In the genomic region with DNA sequence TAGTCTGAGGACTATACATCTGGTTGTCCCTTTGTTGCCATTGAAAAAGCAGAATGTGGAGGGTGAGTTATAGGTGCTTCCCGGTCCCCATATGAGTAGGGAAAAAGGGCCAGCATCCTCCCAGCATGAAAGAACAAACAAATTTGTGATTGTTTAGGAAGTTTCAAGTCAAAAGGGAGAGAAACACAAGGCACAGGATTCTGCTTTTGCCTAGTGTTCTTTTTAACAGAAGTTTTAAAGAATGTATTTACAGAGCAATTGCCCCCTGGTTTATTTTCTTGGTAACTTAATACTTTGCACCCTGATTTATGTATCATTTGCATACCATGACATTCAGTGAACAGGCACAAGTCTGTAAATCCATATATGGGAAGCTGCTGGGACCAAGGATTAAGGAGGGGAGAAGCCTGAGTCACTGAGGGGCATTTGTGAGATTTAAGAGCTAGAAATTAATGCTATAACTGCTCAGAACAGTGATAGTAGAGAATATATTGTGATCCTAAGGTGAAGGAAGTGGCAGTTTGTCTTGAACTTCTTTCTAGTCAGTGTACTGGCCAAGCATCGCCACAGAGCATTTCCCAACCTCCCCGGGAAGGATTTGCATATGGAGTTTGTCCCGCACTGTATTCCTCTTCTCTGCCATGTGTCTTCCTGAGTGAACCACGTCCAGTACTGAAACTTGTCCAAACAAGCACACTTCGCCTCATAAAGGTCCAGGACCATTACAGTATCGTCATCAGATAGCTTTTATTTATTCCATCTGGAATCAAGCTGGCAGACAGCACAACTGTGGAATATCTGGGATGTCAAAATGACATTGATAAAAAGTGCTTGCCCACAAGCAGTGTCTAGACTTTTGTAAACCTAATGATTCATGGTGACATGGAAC, we compare ENCODE assay signal across 17 cellular contexts.
DNase-seq lines count a peak whose midpoint lies in the region; ATAC-seq, FAIRE-seq and TF ChIP-seq lines count a peak whose summit lies in the region.
"Had no signal": no experiment of that assay in that cellular context is flagged by ENCODE, and none has a peak within 500 bp of the region (broad histone marks: within the 10 kb centered on the region; RNA-seq: fewer than 3 reads in every experiment).

No MANE protein-coding gene starts in this region.

- peak; percentile 94 for FAIRE-seq in keratinocyte (lab: Jason Lieb, UNC)
- FAIRE-seq: A549, GM12892 had no signal

- H3K4me2 ChIP-seq in keratinocyte (ENCODE audit: control insufficient read depth, extremely low read depth, insufficient read depth, low read depth, low read length), result peak overlapping the region; percentile 67
- H3K4me2 ChIP-seq: A549 had no signal

- whole genome bisulfite sequencing in heart right ventricle, 2 donors, result 68 to 73% methylated on average over 7 of the region's 7 CpGs
- 74 to 85% methylated on average over 7 of the region's 7 CpGs for WGBS in thyroid gland, 2 donors

- no peaks in the 10 kb centered on the region for H4K20me1 ChIP-seq in keratinocyte (ENCODE audit: control insufficient read depth, extremely low read depth, insufficient read depth, low read length)

- CTCF ChIA-PET in Calu3 (lab: Charles Lee), result no interaction called here

- intact Hi-C loops in left ventricle myocardium inferior (cut with micrococcal nuclease) (no loop called here), heart right ventricle (cut with DNase I) (loop anchor here in 1 of 10 donors (5.0 kb wide), 1 partner anchor 105 kb away; no protein-coding TSS in a partner anchor), breast epithelium (cut with DNase I; ENCODE audit: low total_unique reads) (no loop called here), thyroid gland (cut with DNase I) (no loop called here), posterior cingulate gyrus (cut with DNase I) (no loop called here), Calu3 (cut with micrococcal nuclease; ENCODE audit: unreplicated experiment) (no loop called here)

- dilution Hi-C loops in keratinocyte (cut with MboI; ENCODE audit: extremely low pct_ligation_motif_present, low sequenced_read_pairs), result no loop called here

- H3K36me3 ChIP-seq in left ventricle myocardium inferior, result peaks cover 35% of the 10 kb centered on the region
- H3K36me3 ChIP-seq in heart right ventricle, result peaks cover 0 to 94% (median 6%) of the 10 kb centered on the region in 9 donors
- no peaks in the 10 kb centered on the region for H3K36me3 ChIP-seq in breast epithelium
- H3K36me3 ChIP-seq in keratinocyte (ENCODE audit: control insufficient read depth in 2 of 2, extremely low read depth in 1 of 2, insufficient read depth in 2 of 2, low read length in 2 of 2), result no peaks in the 10 kb centered on the region
- peaks cover 7 to 9% of the 10 kb centered on the region in 2 donors for H3K36me3 ChIP-seq in thyroid gland
- H3K36me3 ChIP-seq: prostate gland had no signal

- H3K79me2 ChIP-seq in keratinocyte (ENCODE audit: control insufficient read depth, insufficient read depth, low read length), result no peaks in the 10 kb centered on the region

- peak overlapping the region; percentile 18 for H3K27ac ChIP-seq in left ventricle myocardium inferior (replicated peaks)
- H3K27ac ChIP-seq in heart right ventricle, result peak overlapping the region in 2 of 10 donors; percentile 4 to 77
- H3K27ac ChIP-seq in breast epithelium, result peak overlapping the region; percentile 52 to 83
- H3K27ac ChIP-seq in keratinocyte (ENCODE audit: control insufficient read depth, insufficient read depth, low read length), result peak overlapping the region; percentile 83
- peak overlapping the region; percentile 71 to 86 (median 78) for H3K27ac ChIP-seq in thyroid gland
- H3K27ac ChIP-seq: A549 had no signal

- H3K27me3 Mint-ChIP-seq in Calu3 (ENCODE audit: unreplicated experiment), result no peaks in the 10 kb centered on the region

- H3K9me1 ChIP-seq in keratinocyte (ENCODE audit: control insufficient read depth, extremely low read depth, insufficient read depth, low read length), result no peaks in the 10 kb centered on the region

- no peak for DNase-seq in left ventricle myocardium inferior
- no peak for DNase-seq in heart right ventricle
- no peak for DNase-seq in breast epithelium (ENCODE audit: low spot score in 2 of 2)
- no peak for DNase-seq in keratinocyte (ENCODE audit: low read depth, low spot score)
- DNase-seq in thyroid gland, result no peak
- DNase-seq in posterior cingulate gyrus, result no peak
- no peak for DNase-seq in KBM-7
- no peak for DNase-seq in Calu3
- DNase-seq: activated naive CD4-positive, alpha-beta T cell treated with Interleukin-2 at 50 U/mL for 16 hours; effector CD4-positive, alpha-beta T cell; glutamatergic neuron; MG63; NCI-H2029 treated with DMSO at 0.1 percent for 48 hours; NCI-H748 treated with DMSO at 0.1 percent for 48 hours had no signal

- no peaks in the 10 kb centered on the region for H3K27me3 ChIP-seq in left ventricle myocardium inferior (ENCODE audit: low read depth)
- no peaks in the 10 kb centered on the region for H3K27me3 ChIP-seq in heart right ventricle
- no peaks in the 10 kb centered on the region for H3K27me3 ChIP-seq in breast epithelium
- H3K27me3 ChIP-seq in keratinocyte (ENCODE audit: control insufficient read depth, extremely low read depth, insufficient read depth, low read length), result no peaks in the 10 kb centered on the region
- H3K27me3 ChIP-seq in thyroid gland, result no peaks in the 10 kb centered on the region
- H3K27me3 ChIP-seq: MG63 had no signal

- H3K36me3 Mint-ChIP-seq in Calu3 (ENCODE audit: insufficient read depth, unreplicated experiment), result peaks cover 5% of the 10 kb centered on the region

- H3K4me3 ChIP-seq in left ventricle myocardium inferior (no peak overlapping the region), heart right ventricle (no peak overlapping the region), breast epithelium (no peak overlapping the region), keratinocyte (ENCODE audit: control insufficient read depth in 2 of 3, extremely low read depth in 1 of 3, insufficient read depth in 2 of 3, low read depth in 1 of 3, low read length in 3 of 3) (peak overlapping the region in 1 of 3 experiments; percentile 2), thyroid gland (replicated peaks in 1 of 3) (no peak overlapping the region)
- H3K4me3 ChIP-seq: A549, MG63, prostate gland had no signal

- no peak for ATAC-seq in heart right ventricle
- ATAC-seq: A549 had no signal

- H3K9me3 ChIP-seq in left ventricle myocardium inferior (replicated peaks) (no peaks in the 10 kb centered on the region), heart right ventricle (no peaks in the 10 kb centered on the region), breast epithelium (no peaks in the 10 kb centered on the region), keratinocyte (ENCODE audit: control insufficient read depth, low read depth, low read length) (no peaks in the 10 kb centered on the region), thyroid gland (no peaks in the 10 kb centered on the region)
- H3K9me3 ChIP-seq: A549, MG63, prostate gland had no signal

- in situ Hi-C loops in KBM-7 (cut with MboI; ENCODE audit: low pct_unique_long_range_greater_than_20kb, low sequenced_read_pairs), result no loop called here

- H3K9ac ChIP-seq in keratinocyte (ENCODE audit: control insufficient read depth, extremely low read depth, insufficient read depth, low read length), result peak overlapping the region; percentile 53

- H3K4me3 Mint-ChIP-seq in Calu3 (ENCODE audit: low read depth, unreplicated experiment), result no peak overlapping the region

- TF ChIP-seq POLR2A in breast epithelium (IDR thresholded peaks at IDR 0.05) (no peak), thyroid gland (IDR thresholded peaks at IDR 0.05) (no peak)

- no peak overlapping the region for H3K27ac Mint-ChIP-seq in Calu3 (ENCODE audit: unreplicated experiment)

- no TSS peak for BruUV-seq in Calu3 (replicated peaks; lab: Mats Ljungman, UMichigan)

- peak overlapping the region; percentile 35 for H2AFZ ChIP-seq in keratinocyte (ENCODE audit: control insufficient read depth, low read length)

- H3K4me1 ChIP-seq in left ventricle myocardium inferior (peaks cover 72% of the 10 kb centered on the region), heart right ventricle (peaks cover 0 to 65% (median 19%) of the 10 kb centered on the region in 9 donors), breast epithelium (peaks cover 0 to 25% of the 10 kb centered on the region in 2 donors), keratinocyte (ENCODE audit: control insufficient read depth, extremely low read depth, insufficient read depth, low read length) (peaks cover 91% of the 10 kb centered on the region), thyroid gland (peaks cover 27 to 44% of the 10 kb centered on the region in 2 donors)
- H3K4me1 ChIP-seq: prostate gland had no signal

- TF ChIP-seq CTCF in left ventricle myocardium inferior (IDR thresholded peaks at IDR 0.05; ENCODE audit: borderline replicate concordance) (no peak), heart right ventricle (IDR thresholded peaks at IDR 0.05) (no peak), breast epithelium (IDR thresholded peaks at IDR 0.05) (no peak), keratinocyte (optimal IDR thresholded peaks at IDR 0.05 in 1 of 3, IDR thresholded peaks at IDR 0.05 in 1 of 3, conservative IDR thresholded peaks at IDR 0.05 in 1 of 3; ENCODE audit: extremely low read depth in 1 of 3, insufficient read depth in 2 of 3, low read length in 3 of 3) (no peak), thyroid gland (IDR thresholded peaks at IDR 0.05) (no peak), Calu3 (IDR thresholded peaks at IDR 0.05; ENCODE audit: unreplicated experiment) (no peak)

- H3K9me3 Mint-ChIP-seq in Calu3 (ENCODE audit: low read depth, unreplicated experiment), result no peaks in the 10 kb centered on the region

- no peaks in the 10 kb centered on the region for H3K4me1 Mint-ChIP-seq in Calu3 (ENCODE audit: low read depth, unreplicated experiment)
